8 cellular contexts compared by ENCODE assay signal in the genomic region with DNA sequence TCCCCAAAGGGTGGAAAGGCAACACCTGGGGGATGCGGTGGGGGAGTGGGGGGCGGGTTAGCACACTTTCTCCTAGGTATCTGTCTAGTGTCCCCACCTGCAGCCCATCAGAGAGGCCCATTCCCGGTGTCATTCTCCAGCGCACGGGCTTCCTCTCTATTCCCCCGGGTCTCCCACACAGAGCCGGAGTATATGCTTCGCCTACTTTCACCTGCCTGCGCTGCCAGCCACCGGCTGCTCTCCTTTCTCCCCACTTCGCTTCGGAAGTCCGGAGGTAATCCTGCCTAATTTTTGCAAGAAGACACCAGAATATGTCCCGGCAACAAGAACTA. TPM values are rescaled to one million over a fixed set of nuclear protein-coding genes. Genes with fewer than 3 reads are reported as not detected.
A peak's percentile ranks its signal among the peaks of the same experiment; 100 is the strongest.
DNase-seq lines count a peak whose midpoint lies in the region; ATAC-seq and TF ChIP-seq lines count a peak whose summit lies in the region.

No MANE protein-coding gene starts in this region.

- H3K27me3 ChIP-seq in brain microvascular endothelial cell (replicated peaks) = no peaks in the 10 kb centered on the region

- no peak for TF ChIP-seq CTCF in brain microvascular endothelial cell (IDR thresholded peaks at IDR 0.05; ENCODE audit: low read depth, low read length, missing control alignments)
- no peak for TF ChIP-seq CTCF in omental fat pad (IDR thresholded peaks at IDR 0.05)

- DNase-seq in Daoy (ENCODE audit: low read depth) (peak; percentile 5), brain microvascular endothelial cell (no peak), omental fat pad (ENCODE audit: low spot score) (no peak), EL (no peak), GOT3 (lab: John Stamatoyannopoulos, UW) (no peak), NCI-H2029 (lab: John Stamatoyannopoulos, UW) (no peak)

- H3K4me3 ChIP-seq in brain microvascular endothelial cell (ENCODE audit: low read depth, low read length) = peak overlapping the region; percentile 44

- in situ Hi-C loops in brain microvascular endothelial cell (cut with HindIII; ENCODE audit: low pct_ligation_motif_present, low sequenced_read_pairs) = no loop called here

- H3K27ac ChIP-seq in brain microvascular endothelial cell = no peak overlapping the region

- no peaks in the 10 kb centered on the region for H3K36me3 ChIP-seq in brain microvascular endothelial cell (replicated peaks)

- ATAC-seq in HG02610 (IDR thresholded peaks at IDR 0.05; ENCODE audit: unreplicated experiment) = peak; percentile 11
- ATAC-seq in omental fat pad (ENCODE audit: low FRiP score) = peak; percentile 20
- ATAC-seq in HG02970 (IDR thresholded peaks at IDR 0.05; ENCODE audit: low FRiP score, unreplicated experiment) = no peak

RNA-seq across cellular contexts. Expression of a gene that starts 0.9 kb away (rescaled TPM):
- 0.27 and 0.74 TPM in 2 replicates for total RNA-seq in Daoy (2014; rRNA removed; shearing (Covaris generic))
- under 1 TPM in 1 of 4 donors, not detected in 3; 0.47 TPM for total RNA-seq in omental fat pad
